In the genomic region with DNA sequence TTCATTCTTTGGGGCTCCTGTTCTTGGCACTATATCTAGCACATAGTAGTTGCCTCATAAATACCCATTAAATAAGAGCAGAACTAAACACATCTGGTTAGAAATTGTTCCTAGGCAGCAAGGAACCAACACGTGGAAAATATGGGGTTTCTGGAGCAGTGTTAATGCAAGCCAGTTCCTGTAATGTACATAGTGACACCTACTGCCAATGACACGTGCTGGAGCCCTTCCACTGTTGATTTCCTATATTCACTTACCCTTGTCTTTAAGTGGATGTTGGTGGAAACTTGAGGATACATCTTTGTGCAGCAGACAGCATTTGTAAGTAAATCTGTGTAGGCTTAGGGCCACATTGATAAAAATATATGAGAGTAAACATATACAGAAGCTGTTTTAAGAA, we compare ENCODE assay signal across 14 cellular contexts. TPM values are rescaled to one million over a fixed set of nuclear protein-coding genes. Genes with fewer than 3 reads are reported as not detected.
DNase-seq lines count a peak whose midpoint lies in the region; ATAC-seq, FAIRE-seq and TF ChIP-seq lines count a peak whose summit lies in the region.
"Had no signal": no experiment of that assay in that cellular context is flagged by ENCODE, and none has a peak within 500 bp of the region (broad histone marks: within the 10 kb centered on the region; RNA-seq: fewer than 3 reads in every experiment).

No MANE protein-coding gene starts in this region.

- H3F3A ChIP-seq in DOHH2 (ENCODE audit: control insufficient read depth, insufficient read depth), result peaks cover 38% of the 10 kb centered on the region

- no peak overlapping the region for H2AFZ ChIP-seq in endothelial cell of umbilical vein (ENCODE audit: low read depth, low read length)

- peak; percentile 76 for FAIRE-seq in endothelial cell of umbilical vein (lab: Jason Lieb, UNC)

- DNase-seq in NOMO-1 treated with dmso at 0.1 percent for 144 hours (lab: John Stamatoyannopoulos, UW; ENCODE audit: unreplicated experiment) (peak; percentile 37), endothelial cell of umbilical vein (ENCODE audit: low read depth, low spot score) (no peak), RWPE1 (ENCODE audit: low spot score) (no peak), lower lobe of right lung (no peak), kidney glomerular epithelial cell (lab: John Stamatoyannopoulos, UW) (no peak)
- DNase-seq: dorsolateral prefrontal cortex, mammary epithelial cell, NCI-H1048, NCI-H345, spleen had no signal

- CTCF ChIA-PET in endothelial cell of umbilical vein (lab: Charles Lee), result interaction anchor here (1.4 to 2.1 kb wide), 2 partner anchors 10 to 76 kb away, joined by 3 to 17 read pairs; no protein-coding TSS in a partner anchor
- CTCF ChIA-PET in RWPE1 (lab: Yijun Ruan, JAX), result interaction anchor here (0.6 to 2.5 kb wide), 3 partner anchors 76 to 173 kb away, joined by 3 to 13 read pairs (median 3); no protein-coding TSS in a partner anchor

- intact Hi-C loops in endothelial cell of umbilical vein (cut with micrococcal nuclease), result loop anchor here (5.0 kb wide), 1 partner anchor 75 kb away; no protein-coding TSS in a partner anchor
- intact Hi-C loops in lower lobe of right lung (cut with DNase I), result no loop called here

- H3K36me3 ChIP-seq in DOHH2 (ENCODE audit: control insufficient read depth, low read length) (peaks cover 39% of the 10 kb centered on the region), endothelial cell of umbilical vein (ENCODE audit: control insufficient read depth in 2 of 2, extremely low read depth in 1 of 2, insufficient read depth in 2 of 2, low read length in 2 of 2) (no peaks in the 10 kb centered on the region), lower lobe of right lung (no peaks in the 10 kb centered on the region)

- H3K27me3 ChIP-seq in DOHH2 (ENCODE audit: control insufficient read depth, low read length) (no peaks in the 10 kb centered on the region), endothelial cell of umbilical vein (ENCODE audit: control insufficient read depth in 2 of 2, insufficient read depth in 2 of 2, low read length in 2 of 2) (peaks cover 56 to 58% of the 10 kb centered on the region in 2 experiments), lower lobe of right lung (ENCODE audit: low read depth) (peaks cover 15% of the 10 kb centered on the region)

- H3K79me2 ChIP-seq in DOHH2 (ENCODE audit: control insufficient read depth, low read length), result peaks cover 50% of the 10 kb centered on the region
- H3K79me2 ChIP-seq in endothelial cell of umbilical vein (ENCODE audit: control insufficient read depth, insufficient read depth, low read length), result no peaks in the 10 kb centered on the region

- BruUV-seq in endothelial cell of umbilical vein (replicated peaks; lab: Mats Ljungman, UMichigan), result no TSS peak

- no peaks in the 10 kb centered on the region for H3K9me3 ChIP-seq in DOHH2 (ENCODE audit: control insufficient read depth, insufficient read depth, low read length)
- no peaks in the 10 kb centered on the region for H3K9me3 ChIP-seq in endothelial cell of umbilical vein (replicated peaks; ENCODE audit: control insufficient read depth, insufficient read depth, low read length)
- no peaks in the 10 kb centered on the region for H3K9me3 ChIP-seq in lower lobe of right lung
- H3K9me3 ChIP-seq: spleen had no signal

- H3K4me1 ChIP-seq in DOHH2 (ENCODE audit: control insufficient read depth, low read length) (peaks cover 62% of the 10 kb centered on the region), endothelial cell of umbilical vein (ENCODE audit: control insufficient read depth, extremely low read depth, insufficient read depth, low read length) (peaks cover 8% of the 10 kb centered on the region), lower lobe of right lung (peaks cover 29% of the 10 kb centered on the region)

- H3K9ac ChIP-seq in endothelial cell of umbilical vein (replicated peaks; ENCODE audit: extremely low read depth, insufficient read depth, low read length), result no peak overlapping the region

- ATAC-seq in lower lobe of right lung, result no peak
- ATAC-seq: Panc1 had no signal

- no peak for TF ChIP-seq POLR2A in endothelial cell of umbilical vein (IDR thresholded peaks at IDR 0.05; ENCODE audit: low read depth, low read length)

- POLR2A ChIA-PET in endothelial cell of umbilical vein (lab: Charles Lee) (no interaction called here), RWPE1 (lab: Yijun Ruan, JAX; ENCODE audit: low non-redundant PET) (no interaction called here)

- H3K9me1 ChIP-seq in endothelial cell of umbilical vein (replicated peaks; ENCODE audit: control insufficient read depth, extremely low read depth, insufficient read depth, low read length), result no peaks in the 10 kb centered on the region

- no peaks in the 10 kb centered on the region for H3K9me2 ChIP-seq in DOHH2 (replicated peaks; ENCODE audit: control insufficient read depth, low read length)

- H3K4me2 ChIP-seq in DOHH2 (ENCODE audit: low read length) (peak overlapping the region; percentile 90), endothelial cell of umbilical vein (ENCODE audit: insufficient read depth, low read length) (no peak overlapping the region)

- dilution Hi-C loops in endothelial cell of umbilical vein (cut with MboI; ENCODE audit: extremely low pct_ligation_motif_present, low sequenced_read_pairs), result no loop called here

- H4K20me1 ChIP-seq in DOHH2 (ENCODE audit: control insufficient read depth, insufficient read depth, low read depth, low read length) (peaks cover 19% of the 10 kb centered on the region), endothelial cell of umbilical vein (replicated peaks; ENCODE audit: control insufficient read depth, extremely low read depth, insufficient read depth, low read length) (no peaks in the 10 kb centered on the region)

- peak overlapping the region; percentile 94 for H3K27ac ChIP-seq in DOHH2 (ENCODE audit: low read depth, low read length)
- no peak overlapping the region for H3K27ac ChIP-seq in endothelial cell of umbilical vein (ENCODE audit: insufficient read depth, low read depth, low read length)
- no peak overlapping the region for H3K27ac ChIP-seq in RWPE1
- no peak overlapping the region for H3K27ac ChIP-seq in lower lobe of right lung
- H3K27ac ChIP-seq: dorsolateral prefrontal cortex had no signal

- TF ChIP-seq CTCF in DOHH2 (IDR thresholded peaks at IDR 0.05; ENCODE audit: low read depth, low read length, poor library complexity, severe bottlenecking), result peak; percentile 56
- peak; percentile 23 for TF ChIP-seq CTCF in GM12873 (IDR thresholded peaks at IDR 0.05; ENCODE audit: insufficient read depth, low read depth, low read length, missing control alignments)
- no peak for TF ChIP-seq CTCF in endothelial cell of umbilical vein (IDR thresholded peaks at IDR 0.05; ENCODE audit: extremely low read depth in 1 of 2, insufficient read depth in 1 of 2, low read depth in 1 of 2, low read length in 2 of 2)
- no peak for TF ChIP-seq CTCF in RWPE1 (conservative IDR thresholded peaks at IDR 0.05; ENCODE audit: low read depth)
- TF ChIP-seq CTCF in lower lobe of right lung (IDR thresholded peaks at IDR 0.05), result no peak

- H3K4me3 ChIP-seq in DOHH2 (ENCODE audit: low read length) (peak overlapping the region; percentile 89), endothelial cell of umbilical vein (replicated peaks in 1 of 3; ENCODE audit: insufficient read depth in 1 of 3, low read depth in 1 of 3, low read length in 3 of 3) (no peak overlapping the region), lower lobe of right lung (no peak overlapping the region)

TF ChIP-seq in endothelial cell of umbilical vein, 7 proteins besides CTCF, POLR2A, EP300 and RAD21:
- TF ChIP-seq FOS (IDR thresholded peaks at IDR 0.05; ENCODE audit: borderline replicate concordance, insufficient read depth, low read length) (no peak), JUN (IDR thresholded peaks at IDR 0.05; ENCODE audit: borderline replicate concordance, insufficient read depth, insufficient read length, low read depth) (no peak), EZH2 (IDR thresholded peaks at IDR 0.05; ENCODE audit: borderline replicate concordance, low read depth, low read length, severe bottlenecking) (no peak), MYC (IDR thresholded peaks at IDR 0.05; ENCODE audit: low read depth, low read length) (no peak), POLR2AphosphoS5 (IDR thresholded peaks at IDR 0.05; ENCODE audit: insufficient read depth, low read depth, low read length) (no peak), GATA2 (IDR thresholded peaks at IDR 0.05; ENCODE audit: insufficient read depth, insufficient read length, low read depth, low read length) (no peak)
- TF ChIP-seq, protein P1, sequence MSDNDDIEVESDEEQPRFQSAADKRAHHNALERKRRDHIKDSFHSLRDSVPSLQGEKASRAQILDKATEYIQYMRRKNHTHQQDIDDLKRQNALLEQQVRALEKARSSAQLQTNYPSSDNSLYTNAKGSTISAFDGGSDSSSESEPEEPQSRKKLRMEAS (IDR thresholded peaks at IDR 0.05; ENCODE audit: insufficient read depth, insufficient read length), result no peak

RNA-seq across cellular contexts. Expression of a gene that starts 1.6 kb away (rescaled TPM):
- total RNA-seq in endothelial cell of umbilical vein (not detected in 2 replicates), lower lobe of right lung (67.9 TPM)
- 0.08 TPM in 1 of 2 replicates, not detected in the other for polyA plus RNA-seq in endothelial cell of umbilical vein
- polyA plus RNA-seq in endothelial cell of umbilical vein (2011; cell fraction: cytosol; rRNA removed), result 0.06 and 0.11 TPM in 2 replicates
- polyA plus RNA-seq in endothelial cell of umbilical vein (2011; cell fraction: nucleus; rRNA removed), result 0.13 and 0.22 TPM in 2 replicates
- polyA plus RNA-seq in endothelial cell of umbilical vein (2012), result not detected in 2 replicates
- not detected in 2 replicates for polyA minus RNA-seq in endothelial cell of umbilical vein
- polyA minus RNA-seq in endothelial cell of umbilical vein (2011; cell fraction: cytosol; rRNA and poly(A)+ RNA removed), result not detected
- not detected in 2 replicates for polyA minus RNA-seq in endothelial cell of umbilical vein (2011; cell fraction: nucleus; rRNA and poly(A)+ RNA removed)
- total RNA-seq: mammary epithelial cell, osteocyte had no signal
- polyA plus RNA-seq: mammary epithelial cell had no signal

Comparison
In these comparisons a context has a peak if more than half of its experiments do, and no peak if none do; other contexts are left out.
1. CTCF ChIP-seq: peak in DOHH2 (single experiment) and GM12873 (single experiment); none in endothelial cell of umbilical vein (0 of 2), RWPE1 (single experiment) and lower lobe of right lung (single experiment).
2. RNA of a gene that starts 1.6 kb away (total RNA-seq): 67.9 TPM in lower lobe of right lung (single experiment); not detected in endothelial cell of umbilical vein; every median in the first group is over 10 times any median in the second.